27 cellular contexts compared by ENCODE assay signal in the genomic region with DNA sequence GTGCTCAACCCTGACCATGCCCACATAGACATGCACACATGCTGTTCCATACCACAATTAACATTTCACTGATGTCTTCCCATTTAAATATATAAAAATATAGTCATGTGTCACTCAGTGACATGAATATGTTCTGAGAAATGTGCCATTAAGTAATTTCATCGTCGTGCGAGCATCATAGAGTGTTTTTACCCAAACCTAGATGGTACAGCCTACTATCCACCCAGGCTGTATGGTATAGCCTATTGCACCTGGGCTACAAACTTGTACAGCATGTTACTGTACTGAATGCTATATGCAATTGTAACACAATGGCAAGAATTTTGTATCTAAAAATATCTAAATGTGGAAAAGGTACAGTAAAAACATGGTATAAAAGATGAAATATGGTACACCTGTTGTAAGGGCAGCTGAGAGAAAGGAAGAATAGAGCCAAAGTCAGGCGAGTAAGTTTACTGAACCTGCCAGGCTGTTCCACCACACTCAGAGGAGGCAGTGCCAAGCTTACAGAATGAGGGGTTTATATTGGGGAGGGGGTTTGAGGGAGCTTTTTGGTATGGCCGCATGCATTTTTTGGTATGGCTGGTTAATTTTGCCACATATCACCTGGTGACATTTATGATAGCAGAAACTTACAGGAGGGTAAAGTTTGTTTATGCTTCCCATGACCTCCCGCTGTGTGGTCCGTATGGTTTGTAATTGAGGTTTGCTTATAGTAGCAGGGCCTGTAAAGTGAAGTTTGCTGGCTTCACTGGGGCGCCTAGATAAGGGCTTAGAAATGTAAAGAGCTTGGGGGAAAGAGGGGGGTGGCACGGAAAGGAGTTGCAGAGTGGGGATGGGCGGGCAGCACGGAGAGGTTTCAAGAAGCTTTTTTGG.
DNase-seq lines count a peak whose midpoint lies in the region; ATAC-seq, FAIRE-seq and TF ChIP-seq lines count a peak whose summit lies in the region.
"Had no signal": no experiment of that assay in that cellular context is flagged by ENCODE, and none has a peak within 500 bp of the region (broad histone marks: within the 10 kb centered on the region; RNA-seq: fewer than 3 reads in every experiment).

No MANE protein-coding gene starts in this region.

- DNase-seq in DMS 273 treated with DMSO at 0.1 percent for 48 hours (lab: John Stamatoyannopoulos, UW) (peak; percentile 5), NCI-H69 (lab: John Stamatoyannopoulos, UW) (peak; percentile 21), esophagus muscularis mucosa (ENCODE audit: extremely low spot score) (peak; percentile 66), islet precursor cell (peak; percentile 49), nucleus accumbens (lab: John Stamatoyannopoulos, UW) (no peak), kidney glomerular epithelial cell (lab: John Stamatoyannopoulos, UW) (no peak), GM19239 (ENCODE audit: insufficient read length, low spot score) (no peak)
- DNase-seq: activated T-cell treated with anti-CD3 and anti-CD28 coated beads, Interleukin-2, amount 50 U/mL, for 72 hours; GOT3; left cardiac atrium; MM.1S; NCI-H1417; NCI-H2081; NCI-H2227 treated with DMSO at 0.1 percent for 48 hours; NCI-H526 treated with DMSO at 0.1 percent for 48 hours; Peyer's patch; small intestine; stimulated activated naive CD8-positive, alpha-beta T cell treated with anti-CD3 and anti-CD28 coated beads, Interleukin-15, Interleukin-2, amounts not matched to agents 100 U/mL and 50 U/mL, for 24 hours; T-cell; testis had no signal

- H3K4me3 ChIP-seq in esophagus muscularis mucosa = no peak overlapping the region
- H3K4me3 ChIP-seq: A549, ascending aorta, cardiac muscle cell, Peyer's patch, testis had no signal

- TF ChIP-seq POLR2A in esophagus muscularis mucosa (IDR thresholded peaks at IDR 0.05; ENCODE audit: low read depth) = no peak

- intact Hi-C loops in esophagus muscularis mucosa (cut with DNase I) = no loop called here

- no peaks in the 10 kb centered on the region for H3K36me3 ChIP-seq in esophagus muscularis mucosa
- H3K36me3 ChIP-seq: ascending aorta, cardiac muscle cell, Peyer's patch had no signal

- no peak for FAIRE-seq in GM19239 (lab: Jason Lieb, UNC)
- FAIRE-seq: A549, colon, small intestine, urothelium cell line had no signal

- no peak for TF ChIP-seq CTCF in esophagus muscularis mucosa (IDR thresholded peaks at IDR 0.05)

- peaks cover 0 to 51% (median 1%) of the 10 kb centered on the region in 4 donors for H3K27me3 ChIP-seq in esophagus muscularis mucosa
- H3K27me3 ChIP-seq: ascending aorta, cardiac muscle cell, Peyer's patch, testis had no signal

- ATAC-seq in GM19452 (IDR thresholded peaks at IDR 0.05; ENCODE audit: unreplicated experiment) = no peak
- ATAC-seq: A549; activated T-cell treated with anti-CD3 and anti-CD28 coated beads, Interleukin-2, amount 50 U/mL, for 72 hours; left cardiac atrium; stimulated activated naive CD8-positive, alpha-beta T cell treated with anti-CD3 and anti-CD28 coated beads, Interleukin-15, Interleukin-2, amounts not matched to agents 100 U/mL and 50 U/mL, for 24 hours; T-cell had no signal

- no peak for TF ChIP-seq EP300 in esophagus muscularis mucosa (IDR thresholded peaks at IDR 0.05)

- H3K4me1 ChIP-seq in esophagus muscularis mucosa = no peaks in the 10 kb centered on the region
- H3K4me1 ChIP-seq: ascending aorta, parathyroid adenoma, Peyer's patch, testis had no signal

- H3K27ac ChIP-seq in esophagus muscularis mucosa (replicated peaks in 1 of 4) = no peak overlapping the region
- H3K27ac ChIP-seq: A549, ascending aorta, cardiac muscle cell, parathyroid adenoma, Peyer's patch, testis had no signal

- no peaks in the 10 kb centered on the region for H3K9me3 ChIP-seq in esophagus muscularis mucosa
- H3K9me3 ChIP-seq: A549, ascending aorta, Peyer's patch, testis had no signal

- WGBS in esophagus muscularis mucosa = 41% methylated on average over 11 of the region's 11 CpGs

Comparison
In these comparisons a context has a peak if more than half of its experiments do, and no peak if none do; other contexts are left out.
1. DNase-seq: peak in DMS 273 treated with DMSO at 0.1 percent for 48 hours (single experiment), NCI-H69 (single experiment), esophagus muscularis mucosa (single experiment) and islet precursor cell (single experiment); none in nucleus accumbens (0 of 56), kidney glomerular epithelial cell (single experiment) and GM19239 (single experiment).